21 cellular contexts compared by ENCODE assay signal in the genomic region with DNA sequence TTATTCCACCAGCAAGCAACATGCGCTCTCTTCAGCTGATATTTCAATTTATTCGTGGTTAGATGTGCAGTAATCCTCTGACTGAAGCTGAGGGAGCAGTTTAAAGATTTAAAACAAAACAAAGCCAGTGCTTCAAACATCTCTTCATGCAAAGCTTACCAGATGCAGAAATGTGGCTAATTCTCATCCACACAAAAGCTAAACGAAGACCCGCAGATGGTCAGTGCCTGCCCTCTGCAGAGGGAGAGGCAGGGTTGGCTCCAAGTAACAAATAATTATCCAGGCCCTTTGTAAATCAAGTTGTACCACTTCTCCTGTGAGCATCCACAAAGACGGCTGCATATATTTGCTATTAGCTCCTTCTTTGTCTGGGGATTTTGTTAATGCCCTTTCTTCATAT.
"Had no signal": no experiment of that assay in that cellular context is flagged by ENCODE, and none has a peak within 500 bp of the region (broad histone marks: within the 10 kb centered on the region; RNA-seq: fewer than 3 reads in every experiment).

No MANE protein-coding gene starts in this region.

- H3K27me3 ChIP-seq: brain microvascular endothelial cell, esophagus squamous epithelium, gastroesophageal sphincter, sigmoid colon, transverse colon had no signal

- H3K9me3 ChIP-seq: esophagus squamous epithelium, gastroesophageal sphincter, sigmoid colon, transverse colon had no signal

- H3K27ac Mint-ChIP-seq: activated naive CD4-positive, alpha-beta T cell treated with anti-CD3 and anti-CD28 coated beads, Interleukin-2, amount 50 U/mL, for 72 hours; activated T-cell treated with anti-CD3 and anti-CD28 coated beads, Interleukin-2, amount 50 U/mL, for 24 hours; activated T-helper 17 cell treated with anti-CD3 and anti-CD28 coated beads, Interleukin-2, amount 50 U/mL, for 72 hours; effector memory CD8-positive, alpha-beta T cell; naive thymus-derived CD8-positive, alpha-beta T cell; stimulated activated memory B cell treated with anti-CD40 and anti-IgM and Interleukin-4, amounts not matched to agents 10 μg/mL and 1 μg/mL and 100 μg/mL, for 72 hours had no signal

- H3K4me1 ChIP-seq: esophagus squamous epithelium, gastroesophageal sphincter, transverse colon had no signal

- H3K4me2 ChIP-seq: smooth muscle cell had no signal

- H3K27ac ChIP-seq: brain microvascular endothelial cell, esophagus squamous epithelium, gastroesophageal sphincter, sigmoid colon, transverse colon had no signal

- H3K4me3 Mint-ChIP-seq: activated T-cell treated with anti-CD3 and anti-CD28 coated beads, Interleukin-2, amount 50 U/mL, for 24 hours; activated T-helper 17 cell treated with anti-CD3 and anti-CD28 coated beads, Interleukin-2, amount 50 U/mL, for 72 hours; effector memory CD8-positive, alpha-beta T cell; naive thymus-derived CD8-positive, alpha-beta T cell; stimulated activated memory B cell treated with anti-CD40 and anti-IgM and Interleukin-4, amounts not matched to agents 10 μg/mL and 1 μg/mL and 100 μg/mL, for 72 hours had no signal

- H3K9me3 Mint-ChIP-seq: activated naive CD4-positive, alpha-beta T cell treated with anti-CD3 and anti-CD28 coated beads, Interleukin-2, amount 50 U/mL, for 72 hours; activated T-cell treated with anti-CD3 and anti-CD28 coated beads, Interleukin-2, amount 50 U/mL, for 24 hours; effector memory CD8-positive, alpha-beta T cell; naive thymus-derived CD8-positive, alpha-beta T cell; stimulated activated memory B cell treated with anti-CD40 and anti-IgM and Interleukin-4, amounts not matched to agents 10 μg/mL and 1 μg/mL and 100 μg/mL, for 72 hours had no signal

- H3K36me3 Mint-ChIP-seq: activated naive CD4-positive, alpha-beta T cell treated with anti-CD3 and anti-CD28 coated beads, Interleukin-2, amount 50 U/mL, for 72 hours; stimulated activated memory B cell treated with anti-CD40 and anti-IgM and Interleukin-4, amounts not matched to agents 10 μg/mL and 1 μg/mL and 100 μg/mL, for 72 hours had no signal

- ATAC-seq: activated naive CD4-positive, alpha-beta T cell treated with anti-CD3 and anti-CD28 coated beads, Interleukin-2, amount 50 U/mL, for 72 hours; activated T-helper 17 cell treated with anti-CD3 and anti-CD28 coated beads, Interleukin-2, amount 50 U/mL, for 72 hours; effector memory CD8-positive, alpha-beta T cell; gastroesophageal sphincter; naive thymus-derived CD8-positive, alpha-beta T cell; stimulated activated memory B cell treated with anti-CD40 and anti-IgM and Interleukin-4, amounts not matched to agents 10 μg/mL and 1 μg/mL and 100 μg/mL, for 72 hours had no signal

- H3K36me3 ChIP-seq: brain microvascular endothelial cell, esophagus squamous epithelium, gastroesophageal sphincter, sigmoid colon, transverse colon had no signal

- H3K4me3 ChIP-seq: esophagus squamous epithelium, gastroesophageal sphincter, lung, sigmoid colon, smooth muscle cell, transverse colon had no signal

- DNase-seq: activated T-cell treated with anti-CD3 and anti-CD28 coated beads, Interleukin-2, amount 50 U/mL, for 24 hours; aorta; brain microvascular endothelial cell; central memory CD4-positive, alpha-beta T cell; dermis blood vessel endothelial cell; effector memory CD8-positive, alpha-beta T cell; esophagus squamous epithelium; kidney; naive thymus-derived CD8-positive, alpha-beta T cell; sigmoid colon; stimulated activated CD4-positive, alpha-beta T cell treated with anti-CD3 and anti-CD28 coated beads, Interleukin-15, amount 100 ng/mL, for 24 hours; T-helper 1 cell; transverse colon had no signal

- H3K27me3 Mint-ChIP-seq: activated T-cell treated with anti-CD3 and anti-CD28 coated beads, Interleukin-2, amount 50 U/mL, for 24 hours; activated T-helper 17 cell treated with anti-CD3 and anti-CD28 coated beads, Interleukin-2, amount 50 U/mL, for 72 hours; effector memory CD8-positive, alpha-beta T cell; naive thymus-derived CD8-positive, alpha-beta T cell; stimulated activated memory B cell treated with anti-CD40 and anti-IgM and Interleukin-4, amounts not matched to agents 10 μg/mL and 1 μg/mL and 100 μg/mL, for 72 hours had no signal

- H3K4me1 Mint-ChIP-seq: activated T-helper 17 cell treated with anti-CD3 and anti-CD28 coated beads, Interleukin-2, amount 50 U/mL, for 72 hours; naive thymus-derived CD8-positive, alpha-beta T cell; stimulated activated memory B cell treated with anti-CD40 and anti-IgM and Interleukin-4, amounts not matched to agents 10 μg/mL and 1 μg/mL and 100 μg/mL, for 72 hours had no signal

- FAIRE-seq: kidney, TTC549, urothelium cell line had no signal
